11 cellular contexts compared by ENCODE assay signal in the genomic region with DNA sequence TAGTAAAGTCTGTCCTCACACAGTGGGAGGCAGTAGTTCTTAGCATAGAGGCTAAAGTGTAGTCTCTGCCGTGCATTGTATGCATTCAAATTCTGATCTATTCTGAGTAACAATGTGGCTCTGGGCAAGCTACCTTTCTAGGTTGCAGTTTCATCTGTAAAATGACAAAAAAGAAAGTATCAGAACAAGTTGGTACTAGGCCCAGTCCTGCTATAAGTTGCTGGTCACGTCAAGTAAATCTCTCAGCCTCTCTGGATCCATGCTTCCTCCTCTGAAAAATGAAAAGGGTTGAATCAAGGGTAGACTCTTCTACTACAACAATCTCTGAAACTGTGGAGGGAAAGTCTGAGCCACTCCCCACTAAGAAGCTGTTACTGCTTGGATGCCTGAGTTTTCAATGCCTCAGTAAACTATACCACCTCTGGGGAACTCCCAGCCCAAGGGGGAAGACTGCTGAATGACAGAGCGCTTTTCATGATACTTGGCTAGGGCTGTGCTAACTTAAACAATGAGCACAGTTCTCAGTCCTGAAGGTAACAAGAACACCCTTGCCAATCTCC. TPM values are rescaled to one million over a fixed set of nuclear protein-coding genes. Genes with fewer than 3 reads are reported as not detected.
A peak's percentile ranks its signal among the peaks of the same experiment; 100 is the strongest.
DNase-seq lines count a peak whose midpoint lies in the region; ATAC-seq and TF ChIP-seq lines count a peak whose summit lies in the region.
"Had no signal": no experiment of that assay in that cellular context is flagged by ENCODE, and none has a peak within 500 bp of the region (broad histone marks: within the 10 kb centered on the region; RNA-seq: fewer than 3 reads in every experiment).

No MANE protein-coding gene starts in this region.

- peak overlapping the region; percentile 28 for H3K4me3 ChIP-seq in DOHH2 (ENCODE audit: low read length)
- H3K4me3 ChIP-seq in coronary artery = no peak overlapping the region
- H3K4me3 ChIP-seq: left ventricle myocardium inferior had no signal

- H3F3A ChIP-seq in DOHH2 (ENCODE audit: control insufficient read depth, insufficient read depth) = no peaks in the 10 kb centered on the region

- no peaks in the 10 kb centered on the region for H3K36me3 Mint-ChIP-seq in activated T-helper 17 cell treated with anti-CD3 and anti-CD28 coated beads, Interleukin-2, amount 50 U/mL, for 72 hours (ENCODE audit: low read depth)
- H3K36me3 Mint-ChIP-seq: brain had no signal

- peak; percentile 76 for ATAC-seq in GM19351 (IDR thresholded peaks at IDR 0.05; ENCODE audit: unreplicated experiment)
- ATAC-seq in HG03066 (IDR thresholded peaks at IDR 0.05; ENCODE audit: low read depth, unreplicated experiment) = peak; percentile 80
- ATAC-seq in activated T-helper 17 cell treated with anti-CD3 and anti-CD28 coated beads, Interleukin-2, amount 50 U/mL, for 72 hours (replicated peaks) = peak; percentile 90

- H3K27me3 Mint-ChIP-seq in activated T-helper 17 cell treated with anti-CD3 and anti-CD28 coated beads, Interleukin-2, amount 50 U/mL, for 72 hours = no peaks in the 10 kb centered on the region
- H3K27me3 Mint-ChIP-seq: brain had no signal

- H3K79me2 ChIP-seq in DOHH2 (ENCODE audit: control insufficient read depth, low read length) = no peaks in the 10 kb centered on the region

- peak overlapping the region; percentile 52 for H3K4me2 ChIP-seq in DOHH2 (ENCODE audit: low read length)

- no peaks in the 10 kb centered on the region for H3K9me3 ChIP-seq in DOHH2 (ENCODE audit: control insufficient read depth, insufficient read depth, low read length)
- H3K9me3 ChIP-seq: left ventricle myocardium inferior had no signal

- no peaks in the 10 kb centered on the region for H4K20me1 ChIP-seq in DOHH2 (ENCODE audit: control insufficient read depth, insufficient read depth, low read depth, low read length)

- H3K27ac Mint-ChIP-seq in activated T-helper 17 cell treated with anti-CD3 and anti-CD28 coated beads, Interleukin-2, amount 50 U/mL, for 72 hours = peak overlapping the region; percentile 28

- intact Hi-C loops in cardiac septum (cut with DNase I) = loop anchor here (2.0 kb wide), 1 partner anchor 62 kb away; no protein-coding TSS in a partner anchor

- TF ChIP-seq CTCF in DOHH2 (IDR thresholded peaks at IDR 0.05; ENCODE audit: low read depth, low read length, poor library complexity, severe bottlenecking) = no peak
- no peak for TF ChIP-seq CTCF in coronary artery (IDR thresholded peaks at IDR 0.05)

- no peaks in the 10 kb centered on the region for H3K9me3 Mint-ChIP-seq in activated T-helper 17 cell treated with anti-CD3 and anti-CD28 coated beads, Interleukin-2, amount 50 U/mL, for 72 hours

- H3K27ac ChIP-seq in DOHH2 (ENCODE audit: low read depth, low read length) (no peak overlapping the region), coronary artery (peak overlapping the region in 1 of 2 donors; percentile 36)
- H3K27ac ChIP-seq: left ventricle myocardium inferior had no signal

- no peak overlapping the region for H3K4me3 Mint-ChIP-seq in activated T-helper 17 cell treated with anti-CD3 and anti-CD28 coated beads, Interleukin-2, amount 50 U/mL, for 72 hours
- H3K4me3 Mint-ChIP-seq: brain had no signal

- DNase-seq in SIG-M5 (lab: John Stamatoyannopoulos, UW) (no peak), cardiac septum (ENCODE audit: low spot score) (no peak), T1000 (lab: John Stamatoyannopoulos, UW) (no peak), coronary artery (ENCODE audit: low spot score) (no peak)
- DNase-seq: DND-41, left ventricle myocardium inferior had no signal

- H3K4me1 Mint-ChIP-seq in activated T-helper 17 cell treated with anti-CD3 and anti-CD28 coated beads, Interleukin-2, amount 50 U/mL, for 72 hours = peaks cover 4% of the 10 kb centered on the region

- H3K4me1 ChIP-seq in DOHH2 (ENCODE audit: control insufficient read depth, low read length) = peaks cover 57% of the 10 kb centered on the region

- H3K27me3 ChIP-seq in DOHH2 (ENCODE audit: control insufficient read depth, low read length) = no peaks in the 10 kb centered on the region

- no peaks in the 10 kb centered on the region for H3K36me3 ChIP-seq in DOHH2 (ENCODE audit: control insufficient read depth, low read length)
- H3K36me3 ChIP-seq: left ventricle myocardium inferior had no signal

- H3K9me2 ChIP-seq in DOHH2 (replicated peaks; ENCODE audit: control insufficient read depth, low read length) = no peaks in the 10 kb centered on the region

RNA-seq across cellular contexts. Expression of a gene that starts 34.5 kb away (rescaled TPM):
- total RNA-seq in activated T-helper 17 cell treated with anti-CD3 and anti-CD28 coated beads, Interleukin-2, amount 50 U/mL, for 72 hours = under 1 TPM in 1 of 2 donors, not detected in 1; 0.26 TPM
- 539 TPM for total RNA-seq in cardiac septum

RNA-seq across cellular contexts. Expression of a gene that starts 37.3 kb away (rescaled TPM):
- 10 to 100 TPM; 41.8 to 87.8 TPM for total RNA-seq in activated T-helper 17 cell treated with anti-CD3 and anti-CD28 coated beads, Interleukin-2, amount 50 U/mL, for 72 hours
- total RNA-seq in cardiac septum = 61.4 TPM

RNA-seq across cellular contexts. Expression of a gene that starts 50.6 kb away (rescaled TPM):
- 100 to 1,000 TPM; 149 to 251 TPM for total RNA-seq in activated T-helper 17 cell treated with anti-CD3 and anti-CD28 coated beads, Interleukin-2, amount 50 U/mL, for 72 hours
- total RNA-seq in cardiac septum = 99.4 TPM

Comparison
In these comparisons a context has a peak if more than half of its experiments do, and no peak if none do; other contexts are left out.
1. RNA of a gene that starts 34.5 kb away (total RNA-seq): 539 TPM in cardiac septum (single experiment); 0.26 TPM in activated T-helper 17 cell treated with anti-CD3 and anti-CD28 coated beads, Interleukin-2, amount 50 U/mL, for 72 hours; every median in the first group is over 100 times any median in the second.
2. Peak in every context shown above with its lines, with median percentiles within 50 percentile points of each other: ATAC-seq.